ENCODE assay signal across 1 cellular context in the genomic region with DNA sequence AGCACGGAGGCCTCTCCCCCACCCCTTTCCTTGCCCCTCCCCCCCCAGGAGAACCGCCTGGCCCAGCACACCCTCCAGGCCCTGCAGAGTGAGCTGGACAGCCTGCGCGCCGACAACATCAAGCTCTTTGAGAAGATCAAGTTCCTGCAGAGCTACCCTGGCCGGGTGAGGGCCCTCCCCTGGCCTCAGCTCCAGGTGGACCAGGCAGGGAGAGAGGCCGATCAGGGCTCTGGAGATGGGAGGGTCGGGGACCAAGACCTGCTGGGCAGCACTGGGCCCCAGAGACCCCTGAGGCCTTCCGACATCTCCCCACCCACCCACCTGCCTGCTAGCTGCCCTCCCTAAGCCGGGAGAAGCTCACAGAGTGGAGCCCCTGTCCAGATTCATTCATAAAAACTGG.
TF ChIP-seq lines count a peak whose summit lies in the region.

No MANE protein-coding gene starts in this region.

TF ChIP-seq in K562, 482 proteins besides CTCF, POLR2A, EP300 and RAD21:
- TF ChIP-seq NCOR1 (IDR thresholded peaks at IDR 0.05) = no peak
- peak; percentile 32 for TF ChIP-seq PCBP1 (IDR thresholded peaks at IDR 0.05; ENCODE audit: low read depth, low read length, poor library complexity, severe bottlenecking)
